ENCODE assay signal across 18 cellular contexts in genomic region chr13:28744656-28745055, GRCh38. TPM values are rescaled to one million over a fixed set of nuclear protein-coding genes. Genes with fewer than 3 reads are reported as not detected.
DNase-seq lines count a peak whose midpoint lies in the region; ATAC-seq, FAIRE-seq and TF ChIP-seq lines count a peak whose summit lies in the region.
"Had no signal": no experiment of that assay in that cellular context is flagged by ENCODE, and none has a peak within 500 bp of the region (broad histone marks: within the 10 kb centered on the region; RNA-seq: fewer than 3 reads in every experiment).

No MANE protein-coding gene starts in this region.

- H2AK5ac ChIP-seq in H9 (ENCODE audit: insufficient read length, low read length): no peak overlapping the region
- no peak overlapping the region; the same call in 1 of the 2 replicates for H2AK5ac ChIP-seq in H1 (ENCODE audit: low read depth, low read length)

- H2BK20ac ChIP-seq in H9 (ENCODE audit: low read depth, low read length, poor library complexity, severe bottlenecking) (no peak overlapping the region), H1 (ENCODE audit: low read length) (no peak overlapping the region)

- H3K4me2 ChIP-seq in H9 (ENCODE audit: insufficient read depth, insufficient read length, low read length) (no peak overlapping the region), H1 (ENCODE audit: insufficient read depth in 1 of 2, low read depth in 2 of 2, low read length in 2 of 2) (no peak overlapping the region)

- H3K23me2 ChIP-seq in H9 (ENCODE audit: insufficient read length, low read depth, low read length, poor library complexity, severe bottlenecking): no peaks in the 10 kb centered on the region
- H3K23me2 ChIP-seq in H1 (ENCODE audit: low read depth, low read length): no peaks in the 10 kb centered on the region

- POLR2A ChIA-PET in H1 (lab: Charles Lee; ENCODE audit: partially characterized antibody): interaction anchor here (1.3 kb wide), 1 partner anchor 26 kb away, joined by 3 read pairs; the partner anchor contains the start of gene SLC46A3
- POLR2A ChIA-PET in HEK293T (lab: Yijun Ruan, JAX): no interaction called here

- H4K91ac ChIP-seq in H9 (ENCODE audit: insufficient read length, low read depth, low read length) (no peak overlapping the region), H1 (replicated peaks; ENCODE audit: insufficient read length, low read length) (no peak overlapping the region)

- no peaks in the 10 kb centered on the region for H3K27me3 Mint-ChIP-seq in H9 (ENCODE audit: low read depth)

- H3K27ac Mint-ChIP-seq in H9: peak overlapping the region; percentile 0 to 68 (median 50); a peak in 6 of 7 replicates
- H3K27ac Mint-ChIP-seq: activated B cell treated with CpG ODN at 0.5 μM for 24 hours; activated CD8-positive, alpha-beta memory T cell treated with anti-CD3 and anti-CD28 coated beads, Interleukin-2, amount 10 ng/mL, durations not matched to agents 7 days and 5 days; CD4-positive, CD25-positive, alpha-beta regulatory T cell; naive B cell had no signal

- peaks cover 0 to 5% of the 10 kb centered on the region in 2 experiments; a peak in 3 of 5 replicates for H3K9me3 Mint-ChIP-seq in H9
- H3K9me3 Mint-ChIP-seq: activated B cell treated with CpG ODN at 0.5 μM for 24 hours had no signal

- TF ChIP-seq RAD21 in H1 (IDR thresholded peaks at IDR 0.05 in 1 of 2, conservative IDR thresholded peaks at IDR 0.05 in 1 of 2; ENCODE audit: low read depth in 2 of 2, low read length in 2 of 2): no peak

- H3K79me1 ChIP-seq in H9 (ENCODE audit: insufficient read depth, low read depth, low read length, poor library complexity, severe bottlenecking) (no peaks in the 10 kb centered on the region), H1 (ENCODE audit: low read depth, low read length) (no peaks in the 10 kb centered on the region)

- TF ChIP-seq EP300 in H1 (IDR thresholded peaks at IDR 0.05; ENCODE audit: borderline replicate concordance in 1 of 2, low read depth in 2 of 2, low read length in 2 of 2): no peak
- TF ChIP-seq EP300 in sigmoid colon (IDR thresholded peaks at IDR 0.05): no peak

- intact Hi-C loops in sciatic nerve (cut with DNase I) (no loop called here), sigmoid colon (cut with DNase I) (no loop called here)

- H3K4ac ChIP-seq in H9 (ENCODE audit: low read depth, low read length): no peak overlapping the region
- no peak overlapping the region for H3K4ac ChIP-seq in H1 (replicated peaks; ENCODE audit: insufficient read length, low read depth, low read length)

- no peak overlapping the region; a peak in 1 of 5 replicates for H3K4me3 Mint-ChIP-seq in H9
- H3K4me3 Mint-ChIP-seq: activated B cell treated with CpG ODN at 0.5 μM for 24 hours; activated CD8-positive, alpha-beta memory T cell treated with anti-CD3 and anti-CD28 coated beads, Interleukin-2, amount 10 ng/mL, durations not matched to agents 7 days and 5 days; CD4-positive, CD25-positive, alpha-beta regulatory T cell; naive B cell had no signal

- H3K4me3 ChIP-seq in H1 (ENCODE audit: extremely low read depth in 1 of 4, insufficient read depth in 2 of 4, low read depth in 3 of 4, low read length in 4 of 4) (no peak overlapping the region), sigmoid colon (no peak overlapping the region)
- H3K4me3 ChIP-seq: psoas muscle, tibial artery had no signal

- TF ChIP-seq POLR2A in H1 (IDR thresholded peaks at IDR 0.05; ENCODE audit: control extremely low read depth in 1 of 2, low read depth in 2 of 2, low read length in 2 of 2): no peak
- TF ChIP-seq POLR2A in sigmoid colon (IDR thresholded peaks at IDR 0.05): no peak

- CTCF ChIA-PET in H1 (lab: Charles Lee; ENCODE audit: partially characterized antibody) (no interaction called here), HEK293T (lab: Yijun Ruan, JAX) (no interaction called here)

- H3K79me2 ChIP-seq in H9 (ENCODE audit: insufficient read depth, low read length): no peaks in the 10 kb centered on the region
- H3K79me2 ChIP-seq in H1 (ENCODE audit: control insufficient read depth in 1 of 2, insufficient read depth in 2 of 2, low read length in 2 of 2): no peaks in the 10 kb centered on the region

- FAIRE-seq in H1 (lab: Jason Lieb, UNC): no peak
- FAIRE-seq: GM12892, keratinocyte had no signal

- H4K20me1 ChIP-seq in H9 (ENCODE audit: control insufficient read depth, insufficient read depth, insufficient read length): no peaks in the 10 kb centered on the region
- no peaks in the 10 kb centered on the region for H4K20me1 ChIP-seq in H1 (replicated peaks in 1 of 2; ENCODE audit: control insufficient read depth in 1 of 2, insufficient read depth in 2 of 2, low read length in 2 of 2)

- H4K5ac ChIP-seq in H9 (ENCODE audit: insufficient read length, low read depth, low read length) (no peak overlapping the region), H1 (ENCODE audit: insufficient read length, low read depth, low read length) (no peak overlapping the region)

- H3K18ac ChIP-seq in H9 (ENCODE audit: insufficient read length, low read depth, low read length) (no peak overlapping the region), H1 (ENCODE audit: extremely low read depth, low read length) (0 out of 2 replicates have a peak overlapping the region, but pooled peaks have one; percentile 3)

- H3K27me3 ChIP-seq in H9 (ENCODE audit: insufficient read depth, low read length) (no peaks in the 10 kb centered on the region), H1 (replicated peaks in 1 of 4; ENCODE audit: control insufficient read depth in 3 of 4, extremely low read depth in 1 of 4, insufficient read depth in 3 of 4, low read length in 3 of 4) (no peaks in the 10 kb centered on the region), sigmoid colon (no peaks in the 10 kb centered on the region)
- H3K27me3 ChIP-seq: tibial artery had no signal

- TF ChIP-seq CTCF in H9 (conservative IDR thresholded peaks at IDR 0.05): no peak
- TF ChIP-seq CTCF in H1 (IDR thresholded peaks at IDR 0.05; ENCODE audit: control extremely low read depth in 1 of 3, insufficient read depth in 1 of 3, low read depth in 1 of 3, low read length in 3 of 3): no peak
- TF ChIP-seq CTCF in sigmoid colon (IDR thresholded peaks at IDR 0.05): no peak

- H3K27ac ChIP-seq in H9 (ENCODE audit: insufficient read length, low read depth, low read length) (peak overlapping the region; percentile 12), H1 (ENCODE audit: low read depth, low read length) (no peak overlapping the region), sigmoid colon (peak overlapping the region in 1 of 4 donors; percentile 17)
- H3K27ac ChIP-seq: psoas muscle, tibial artery had no signal

- H2BK5ac ChIP-seq in H9 (ENCODE audit: insufficient read length, low read length): no peak overlapping the region
- peak overlapping the region; percentile 54; the same call in 1 of the 2 replicates for H2BK5ac ChIP-seq in H1 (ENCODE audit: low read depth, low read length)

- H2BK12ac ChIP-seq in H9 (ENCODE audit: insufficient read length, low read depth, low read length) (peak overlapping the region; percentile 55), H1 (ENCODE audit: low read depth, low read length) (0 out of 2 replicates have a peak overlapping the region, but pooled peaks have one; percentile 88)

- H4K8ac ChIP-seq in H9 (replicated peaks; ENCODE audit: insufficient read length, low read depth, low read length) (no peak overlapping the region), H1 (ENCODE audit: extremely low read depth, insufficient read depth, low read length) (no peak overlapping the region)

- H3K56ac ChIP-seq in H9 (ENCODE audit: insufficient read length, low read depth, low read length) (no peak overlapping the region), H1 (replicated peaks; ENCODE audit: insufficient read length, low read depth, low read length) (no peak overlapping the region)

- H3K23ac ChIP-seq in H9 (ENCODE audit: insufficient read length, low read depth, low read length): no peak overlapping the region
- H3K23ac ChIP-seq in H1 (ENCODE audit: insufficient read length): no peak overlapping the region

- H3K4me1 Mint-ChIP-seq in H9: peaks cover 42 to 50% of the 10 kb centered on the region in 2 experiments
- H3K4me1 Mint-ChIP-seq: activated B cell treated with CpG ODN at 0.5 μM for 24 hours; activated CD8-positive, alpha-beta memory T cell treated with anti-CD3 and anti-CD28 coated beads, Interleukin-2, amount 10 ng/mL, durations not matched to agents 7 days and 5 days; CD4-positive, CD25-positive, alpha-beta regulatory T cell had no signal

- H3K36me3 ChIP-seq in H1 (ENCODE audit: control insufficient read depth in 2 of 4, insufficient read depth in 4 of 4, low read length in 3 of 4) (no peaks in the 10 kb centered on the region), sigmoid colon (no peaks in the 10 kb centered on the region)
- H3K36me3 ChIP-seq: tibial artery had no signal

- no peak overlapping the region for H2BK15ac ChIP-seq in H9 (ENCODE audit: low read depth, low read length)
- H2BK15ac ChIP-seq in H1 (ENCODE audit: low read length): no peak overlapping the region

- no peak overlapping the region for H2AFZ ChIP-seq in H9 (ENCODE audit: low read length)
- no peak overlapping the region for H2AFZ ChIP-seq in H1 (ENCODE audit: low read length)

- 0 out of 2 replicates have a peak overlapping the region, but pooled peaks have one; percentile 49 for H3K14ac ChIP-seq in H9 (ENCODE audit: insufficient read depth, low read length)
- no peak overlapping the region for H3K14ac ChIP-seq in H1 (ENCODE audit: insufficient read length)

- ATAC-seq in sciatic nerve (peak; percentile 62), esophagus mucosa (no peak)
- ATAC-seq: activated CD8-positive, alpha-beta memory T cell treated with anti-CD3 and anti-CD28 coated beads, Interleukin-2, amount 10 ng/mL, durations not matched to agents 7 days and 5 days; psoas muscle had no signal

- no peak overlapping the region for H3K9ac ChIP-seq in H9 (ENCODE audit: extremely low read depth, insufficient read length, low read length)
- H3K9ac ChIP-seq in H1 (replicated peaks in 1 of 4; ENCODE audit: extremely low read depth in 1 of 4, low read depth in 3 of 4, low read length in 3 of 4): no peak overlapping the region

- H3K4me1 ChIP-seq in H9 (ENCODE audit: insufficient read depth, low read length): peaks cover 12% of the 10 kb centered on the region; the same call in 1 of the 2 replicates
- H3K4me1 ChIP-seq in H1 (replicated peaks in 1 of 4; ENCODE audit: control insufficient read depth in 3 of 4, insufficient read depth in 4 of 4, low read length in 3 of 4): peaks cover 2 to 16% (median 8%) of the 10 kb centered on the region in 4 experiments; a peak in 4 of 7 replicates
- H3K4me1 ChIP-seq in sigmoid colon: no peaks in the 10 kb centered on the region
- H3K4me1 ChIP-seq: psoas muscle, tibial artery had no signal

- H2BK120ac ChIP-seq in H9 (ENCODE audit: low read depth, low read length, poor library complexity, severe bottlenecking): no peak overlapping the region
- no peak overlapping the region for H2BK120ac ChIP-seq in H1 (replicated peaks; ENCODE audit: low read depth, low read length)

- H3K36me3 Mint-ChIP-seq in H9 (ENCODE audit: insufficient read depth in 1 of 3, low read depth in 3 of 3): peaks cover 1 to 7% (median 2%) of the 10 kb centered on the region in 3 experiments; a peak in 3 of 7 replicates
- H3K36me3 Mint-ChIP-seq: activated CD8-positive, alpha-beta memory T cell treated with anti-CD3 and anti-CD28 coated beads, Interleukin-2, amount 10 ng/mL, durations not matched to agents 7 days and 5 days; CD4-positive, CD25-positive, alpha-beta regulatory T cell; naive B cell had no signal

- DNase-seq in H9 (no peak), OCI-M1 (lab: John Stamatoyannopoulos, UW) (peak; percentile 82), H1 (ENCODE audit: low read depth in 1 of 2, low spot score in 2 of 2) (peak in 1 of 2 experiments; percentile 22), sciatic nerve (ENCODE audit: low spot score) (no peak), sigmoid colon (no peak), HEK293T (ENCODE audit: extremely low spot score) (no peak)
- DNase-seq: activated B cell treated with CpG ODN at 0.5 μM for 24 hours; activated CD8-positive, alpha-beta memory T cell treated with anti-CD3 and anti-CD28 coated beads, Interleukin-2, amount 10 ng/mL, durations not matched to agents 7 days and 5 days; activated naive CD4-positive, alpha-beta T cell; CD4-positive, CD25-positive, alpha-beta regulatory T cell; naive B cell; NCI-H1092 treated with DMSO at 0.1 percent for 48 hours; psoas muscle; stimulated activated CD4-positive, alpha-beta T cell treated with anti-CD3 and anti-CD28 coated beads, Interleukin-1b, Interleukin-23, amount 100 ng/mL, for 48 hours had no signal

- H3K9me3 ChIP-seq in H9 (ENCODE audit: control insufficient read depth, low read depth, low read length): no peaks in the 10 kb centered on the region
- no peaks in the 10 kb centered on the region for H3K9me3 ChIP-seq in H1 (ENCODE audit: insufficient read depth in 2 of 2, low read depth in 1 of 2, low read length in 1 of 2)
- H3K9me3 ChIP-seq in sigmoid colon: no peaks in the 10 kb centered on the region
- H3K9me3 ChIP-seq: psoas muscle, tibial artery had no signal

- WGBS in H9 (ENCODE audit: extremely low coverage, insufficient read length, low lambda C conversion rate): no CpG with 5 or more reads among the region's 6 CpGs
- WGBS in H1 (ENCODE audit: extremely low coverage in 1 of 2, insufficient coverage in 1 of 2, insufficient read length in 1 of 2, insufficient replicate concordance in 2 of 2, low coverage in 1 of 2, low lambda C conversion rate in 2 of 2, missing lambda C conversion rate in 1 of 2), 2 experiments: 91% methylated on average over 6 of the region's 6 CpGs; no CpG with 5 or more reads in 1 of the 2 experiments
- WGBS in sigmoid colon, 2 donors: 56 to 73% methylated on average over 6 of the region's 6 CpGs

- H3T11ph ChIP-seq in H9 (ENCODE audit: low read length): no peak overlapping the region

RNA-seq across cellular contexts. Expression of gene SLC46A3, which starts 25.9 kb away (rescaled TPM):
- total RNA-seq in H9 (2021) (0.22 and 0.26 TPM in 2 replicates), sciatic nerve (10.1 TPM), sigmoid colon (10 to 100 TPM; 14.1 to 18.2 (median 15.1) TPM), esophagus mucosa (0.84 TPM)
- 0.31 and 0.39 TPM in 2 replicates for total RNA-seq in H1 (2021; fragmentation: NEBNext Ultra II Directional; extraction: Animal tissue kit (Norgen Biotek cat#: 25700))
- polyA plus RNA-seq in H1 (2011; rRNA removed) (0.50 and 0.67 TPM in 2 replicates), sigmoid colon (10 to 100 TPM in 1 of 3 donors, 1 to 10 TPM in 2; 6.7 to 25.6 (median 9.6) TPM)
- 0.56 TPM for polyA plus RNA-seq in H1 (2011; cell fraction: cytosol; rRNA removed)
- polyA plus RNA-seq in H1 (2011; cell fraction: nucleus; rRNA removed): 0.24 TPM
- polyA plus RNA-seq in H1 (2012, experiment 1 of 2): 0.22 to 0.37 TPM (median 0.31 TPM) in 4 replicates
- polyA plus RNA-seq in H1 (2012, experiment 2 of 2): 0.09 TPM
- polyA plus RNA-seq in H1 (2013, experiment 1 of 2): 1.1 TPM
- polyA plus RNA-seq in H1 (2013, experiment 2 of 2): 1.1 TPM
- polyA minus RNA-seq in H1 (2011; rRNA and poly(A)+ RNA removed): 0.27 and 0.91 TPM in 2 replicates
- polyA minus RNA-seq in H1 (2011; cell fraction: cytosol; rRNA and poly(A)+ RNA removed): not detected
- polyA minus RNA-seq in H1 (2011; cell fraction: nucleus; rRNA and poly(A)+ RNA removed): 0.30 TPM
